8 cellular contexts compared by ENCODE assay signal in genomic region chr12:25320123-25321006, GRCh38.
DNase-seq lines count a peak whose midpoint lies in the region; ATAC-seq and TF ChIP-seq lines count a peak whose summit lies in the region.

No MANE protein-coding gene starts in this region.

- DNase-seq in GM10248 (ENCODE audit: extremely low spot score) = peak; percentile 25
- DNase-seq in activated naive CD8-positive, alpha-beta T cell treated with anti-CD3 and anti-CD28 coated beads for 36 hours = no peak
- DNase-seq in foreskin melanocyte = no peak
- no peak for DNase-seq in stimulated activated CD4-positive, alpha-beta T cell treated with anti-CD3 and anti-CD28 coated beads, Interleukin-4, amount 100 ng/mL, for 24 hours
- DNase-seq in COR-L47 (lab: John Stamatoyannopoulos, UW) = no peak

- H3K27me3 Mint-ChIP-seq in activated naive CD8-positive, alpha-beta T cell treated with anti-CD3 and anti-CD28 coated beads for 36 hours = no peaks in the 10 kb centered on the region

- H3K4me1 Mint-ChIP-seq in activated naive CD8-positive, alpha-beta T cell treated with anti-CD3 and anti-CD28 coated beads for 36 hours = peaks cover 52% of the 10 kb centered on the region

- peak; percentile 70 for ATAC-seq in GM19395 (IDR thresholded peaks at IDR 0.05; ENCODE audit: unreplicated experiment)
- ATAC-seq in HG03108 (IDR thresholded peaks at IDR 0.05; ENCODE audit: unreplicated experiment) = peak; percentile 59
- ATAC-seq in esophagus mucosa = no peak

- peak overlapping the region; percentile 24 for H3K4me3 Mint-ChIP-seq in activated naive CD8-positive, alpha-beta T cell treated with anti-CD3 and anti-CD28 coated beads for 36 hours

- no peaks in the 10 kb centered on the region for H3K36me3 Mint-ChIP-seq in activated naive CD8-positive, alpha-beta T cell treated with anti-CD3 and anti-CD28 coated beads for 36 hours

- no peak for TF ChIP-seq CTCF in GM10248 (IDR thresholded peaks at IDR 0.05; ENCODE audit: control extremely low read depth, extremely low read depth, low read depth, missing control alignments)

- H3K27ac Mint-ChIP-seq in activated naive CD8-positive, alpha-beta T cell treated with anti-CD3 and anti-CD28 coated beads for 36 hours = peak overlapping the region; percentile 50

- CTCF ChIA-PET in GM10248 (lab: Yijun Ruan, JAX) = interaction anchor here (1.3 kb wide), 1 partner anchor 10 kb away, joined by 8 read pairs; no protein-coding TSS in a partner anchor

- no peaks in the 10 kb centered on the region for H3K9me3 Mint-ChIP-seq in activated naive CD8-positive, alpha-beta T cell treated with anti-CD3 and anti-CD28 coated beads for 36 hours

- POLR2A ChIA-PET in GM10248 (lab: Yijun Ruan, JAX) = interaction anchor here (0.6 kb wide), 1 partner anchor 12 kb away, joined by 4 read pairs; no protein-coding TSS in a partner anchor
